8 cellular contexts compared by ENCODE assay signal in genomic region chr7:149792220-149792595, GRCh38. TPM values are rescaled to one million over a fixed set of nuclear protein-coding genes. Genes with fewer than 3 reads are reported as not detected.
"Had no signal": no experiment of that assay in that cellular context is flagged by ENCODE, and none has a peak within 500 bp of the region (broad histone marks: within the 10 kb centered on the region; RNA-seq: fewer than 3 reads in every experiment).

No MANE protein-coding gene starts in this region.

- ATAC-seq: GM23338, HCT116 had no signal

- H3K9me3 ChIP-seq: HAP-1 had no signal

- DNase-seq: H7, HFFc6, KG1 had no signal

- H3K4me1 ChIP-seq: HAP-1 had no signal

- H3K4me3 ChIP-seq: GM23338, HAP-1 had no signal

- FAIRE-seq: HTR-8/SVneo had no signal

- H2AFZ ChIP-seq: GM23338 had no signal

- H3K4me2 ChIP-seq: GM23338 had no signal

- H3K36me3 ChIP-seq: HAP-1 had no signal

RNA-seq across cellular contexts. Expression of gene ZNF467, which starts 18.8 kb away (rescaled TPM):
- polyA plus RNA-seq: IgD-negative memory B cell had no signal
